13 cellular contexts compared by ENCODE assay signal in genomic region chr3:23600178-23600577, GRCh38.
DNase-seq lines count a peak whose midpoint lies in the region; ATAC-seq and TF ChIP-seq lines count a peak whose summit lies in the region.
"Had no signal": no experiment of that assay in that cellular context is flagged by ENCODE, and none has a peak within 500 bp of the region (broad histone marks: within the 10 kb centered on the region; RNA-seq: fewer than 3 reads in every experiment).

No MANE protein-coding gene starts in this region.

- H3K4me3 Mint-ChIP-seq in T-helper 17 cell = no peak overlapping the region
- H3K4me3 Mint-ChIP-seq: activated T-helper 1 cell treated with anti-CD3 and anti-CD28 coated beads, Interleukin-12 subunit alpha, Interleukin-12 subunit beta, Interleukin-2, Interleukin-4 antibody, amounts not matched to agents 30 ng/mL and 10 ng/mL and 1 ng/mL, durations not matched to agents 14 hours and 24 hours and 36 hours had no signal

- no TSS peak for BruUV-seq in PC-9 (replicated peaks; lab: Mats Ljungman, UMichigan)

- no peaks in the 10 kb centered on the region for H3K27me3 ChIP-seq in PC-9 (ENCODE audit: insufficient read depth, low read depth)

- H2AFZ ChIP-seq in PC-9 = no peak overlapping the region

- intact Hi-C loops in PC-9 (cut with micrococcal nuclease; ENCODE audit: unreplicated experiment) = loop anchor here (1.0 to 5.0 kb wide), 2 partner anchors 87 to 139 kb away; no protein-coding TSS in a partner anchor

- CTCF ChIA-PET in PC-9 (lab: Charles Lee) = no interaction called here

- H3K4me2 ChIP-seq in PC-9 = peak overlapping the region; percentile 56

- no peaks in the 10 kb centered on the region for H3K36me3 Mint-ChIP-seq in T-helper 17 cell (ENCODE audit: low read depth)

- H3K79me2 ChIP-seq in PC-9 (ENCODE audit: low read depth) = no peaks in the 10 kb centered on the region

- H3K4me1 Mint-ChIP-seq in T-helper 17 cell = no peaks in the 10 kb centered on the region

- peak; percentile 95 for DNase-seq in EH (ENCODE audit: low read depth)
- peak; percentile 69 to 90 for DNase-seq in PC-9
- peak; percentile 77 for DNase-seq in epithelial cell of esophagus (ENCODE audit: low read depth)
- peak; percentile 76 for DNase-seq in renal cortical epithelial cell (ENCODE audit: low read depth)
- no peak for DNase-seq in MV-4-11 (lab: John Stamatoyannopoulos, UW)
- DNase-seq in T-helper 17 cell = no peak
- DNase-seq: activated CD4-positive, CD25-positive, alpha-beta regulatory T cell; DMS 273 treated with DMSO at 0.1 percent for 48 hours; foreskin melanocyte; NCI-H2029 had no signal

- H3K9me3 ChIP-seq in PC-9 (ENCODE audit: insufficient read depth, low read depth) (no peaks in the 10 kb centered on the region; the same call in 1 of the 2 replicates), T-helper 17 cell (ENCODE audit: control insufficient read depth, low read length, poor library complexity, severe bottlenecking) (no peaks in the 10 kb centered on the region)

- TF ChIP-seq CTCF in PC-9 (conservative IDR thresholded peaks at IDR 0.05) (no peak), epithelial cell of esophagus (IDR thresholded peaks at IDR 0.05; ENCODE audit: insufficient read depth, low read depth, low read length, missing control alignments) (no peak)

- H3F3A ChIP-seq in PC-9 (ENCODE audit: insufficient read depth, low read depth) = peaks cover 19% of the 10 kb centered on the region

- no peaks in the 10 kb centered on the region for H3K27me3 Mint-ChIP-seq in T-helper 17 cell

- POLR2A ChIA-PET in PC-9 (lab: Charles Lee; ENCODE audit: unreplicated experiment) = interaction anchor here (0.5 kb wide), 1 partner anchor 473 kb away, joined by 3 read pairs; no protein-coding TSS in a partner anchor

- ATAC-seq in HG02610 (IDR thresholded peaks at IDR 0.05; ENCODE audit: unreplicated experiment) (no peak), GM21528 (IDR thresholded peaks at IDR 0.05; ENCODE audit: low FRiP score, unreplicated experiment) (no peak), T-helper 17 cell (no peak)

- H3K27ac ChIP-seq in PC-9 = peak overlapping the region; percentile 79

- no peaks in the 10 kb centered on the region for H3K9me2 ChIP-seq in PC-9 (ENCODE audit: insufficient read depth)

- no peaks in the 10 kb centered on the region for H4K20me1 ChIP-seq in PC-9 (ENCODE audit: insufficient read depth)

- H3K4me3 ChIP-seq in PC-9 (no peak overlapping the region), epithelial cell of esophagus (ENCODE audit: low read length) (no peak overlapping the region)

- H3K4me1 ChIP-seq in PC-9 (replicated peaks; ENCODE audit: insufficient read depth) = peaks cover 22% of the 10 kb centered on the region

- H3K27ac Mint-ChIP-seq in T-helper 17 cell = no peak overlapping the region
- H3K27ac Mint-ChIP-seq: activated T-helper 1 cell treated with anti-CD3 and anti-CD28 coated beads, Interleukin-12 subunit alpha, Interleukin-12 subunit beta, Interleukin-2, Interleukin-4 antibody, amounts not matched to agents 30 ng/mL and 10 ng/mL and 1 ng/mL, durations not matched to agents 14 hours and 24 hours and 36 hours had no signal

- no peaks in the 10 kb centered on the region for H3K36me3 ChIP-seq in PC-9 (ENCODE audit: low read depth)

Comparison
In these comparisons a context has a peak if more than half of its experiments do, and no peak if none do; other contexts are left out.
1. DNase-seq: peak in EH (single experiment), PC-9 (2 of 2), epithelial cell of esophagus (single experiment) and renal cortical epithelial cell (single experiment); none in MV-4-11 (single experiment) and T-helper 17 cell (0 of 3).